Comparison of ENCODE assay signal across 8 cellular contexts in the genomic region with DNA sequence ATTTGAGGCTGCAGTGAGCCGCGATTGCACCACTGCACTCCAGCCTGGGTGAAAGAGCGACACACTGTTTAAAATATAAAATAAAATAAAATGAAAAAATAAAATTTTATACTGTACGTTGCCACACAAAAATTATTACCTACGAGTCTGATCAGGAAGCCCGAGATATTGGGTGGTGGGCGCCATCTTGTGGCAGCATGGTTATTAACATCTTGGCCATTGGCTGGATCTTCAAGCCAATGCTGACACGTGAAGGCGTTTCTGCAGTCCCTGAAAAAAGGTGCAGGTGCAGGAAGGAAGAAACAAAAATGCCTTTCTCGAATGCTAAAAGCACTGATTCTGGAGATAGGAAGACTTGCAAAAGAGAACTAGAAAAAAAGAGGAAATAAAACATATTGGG. TPM values are rescaled to one million over a fixed set of nuclear protein-coding genes. Genes with fewer than 3 reads are reported as not detected.
DNase-seq lines count a peak whose midpoint lies in the region; ATAC-seq and TF ChIP-seq lines count a peak whose summit lies in the region.

No MANE protein-coding gene starts in this region.

- H3K36me3 Mint-ChIP-seq in progenitor cell of endocrine pancreas (ENCODE audit: insufficient read depth): no peaks in the 10 kb centered on the region

- no peak for ATAC-seq in HG02981 (IDR thresholded peaks at IDR 0.05; ENCODE audit: unreplicated experiment)

- peaks cover 2% of the 10 kb centered on the region for H3K27me3 Mint-ChIP-seq in progenitor cell of endocrine pancreas

- no peak overlapping the region for H3K27ac Mint-ChIP-seq in progenitor cell of endocrine pancreas

- H3K9me3 Mint-ChIP-seq in progenitor cell of endocrine pancreas (ENCODE audit: low read depth): peaks cover 11% of the 10 kb centered on the region

- H3K4me3 Mint-ChIP-seq in progenitor cell of endocrine pancreas (ENCODE audit: low read depth): no peak overlapping the region

- no peaks in the 10 kb centered on the region for H3K4me1 Mint-ChIP-seq in progenitor cell of endocrine pancreas (ENCODE audit: low read depth)

- DNase-seq in ELR (ENCODE audit: low read depth) (peak; percentile 52), HK-2 (ENCODE audit: unreplicated experiment) (peak; percentile 58), RPMI7951 (ENCODE audit: low read depth) (peak; percentile 48), globus pallidus (ENCODE audit: low spot score) (peak; percentile 15), progenitor cell of endocrine pancreas (ENCODE audit: low spot score, unreplicated experiment) (peak; percentile 16), NCI-H774 (lab: John Stamatoyannopoulos, UW) (no peak)
- peak; percentile 6 to 64 (median 42) for DNase-seq in activated naive CD4-positive, alpha-beta T cell (lab: John Stamatoyannopoulos, UW)

- peak; percentile 68 for TF ChIP-seq CTCF in progenitor cell of endocrine pancreas (IDR thresholded peaks at IDR 0.05; ENCODE audit: unreplicated experiment)

RNA-seq across cellular contexts. Expression of a gene that starts 4.9 kb away (rescaled TPM):
- total RNA-seq in RPMI7951 (2014; rRNA removed; shearing (Covaris generic)): not detected in 2 replicates
- total RNA-seq in progenitor cell of endocrine pancreas: not detected in 2 replicates

RNA-seq across cellular contexts. Expression of a gene that starts 34.6 kb away (rescaled TPM):
- total RNA-seq in RPMI7951 (2014; rRNA removed; shearing (Covaris generic)): not detected in 2 replicates
- total RNA-seq in progenitor cell of endocrine pancreas: 0.05 TPM in 1 of 2 replicates, not detected in the other
